ENCODE assay signal across 14 cellular contexts in genomic region chr5:11415751-11416150, GRCh38.
"Had no signal": no experiment of that assay in that cellular context is flagged by ENCODE, and none has a peak within 500 bp of the region (broad histone marks: within the 10 kb centered on the region; RNA-seq: fewer than 3 reads in every experiment).

No MANE protein-coding gene starts in this region.

- H3K27me3 ChIP-seq: gastroesophageal sphincter, upper lobe of right lung had no signal

- ATAC-seq: gastroesophageal sphincter; left colon; natural killer cell; stimulated activated naive CD8-positive, alpha-beta T cell treated with anti-CD3 and anti-CD28 coated beads, Interleukin-15, Interleukin-2, amounts not matched to agents 100 U/mL and 50 U/mL, for 24 hours; T-helper 17 cell; upper lobe of right lung had no signal

- H3K36me3 ChIP-seq: gastroesophageal sphincter, upper lobe of right lung had no signal

- H3K9me3 ChIP-seq: upper lobe of right lung had no signal

- H3K4me1 ChIP-seq: gastroesophageal sphincter, upper lobe of right lung had no signal

- H3K4me1 Mint-ChIP-seq: natural killer cell, T-helper 17 cell had no signal

- H3K27ac Mint-ChIP-seq: activated naive CD8-positive, alpha-beta T cell; natural killer cell; T-helper 17 cell had no signal

- H3K36me3 Mint-ChIP-seq: activated naive CD8-positive, alpha-beta T cell had no signal

- H3K4me3 Mint-ChIP-seq: activated naive CD8-positive, alpha-beta T cell; natural killer cell; T-helper 17 cell had no signal

- FAIRE-seq: colon had no signal

- DNase-seq: activated CD4-positive, alpha-beta T cell treated with anti-CD3 and anti-CD28 coated beads, Interleukin-2, amount 50 U/mL, for 1 hour; activated CD4-positive, CD25-positive, alpha-beta regulatory T cell; activated effector memory CD4-positive, alpha-beta T cell treated with Interleukin-2 at 50 U/mL for 16 hours; effector CD4-positive, alpha-beta T cell; left colon; natural killer cell; stimulated activated CD4-positive, alpha-beta T cell treated with anti-CD3 and anti-CD28 coated beads, Interleukin-4, amount 100 ng/mL, for 1 hour; stimulated activated CD8-positive, alpha-beta memory T cell treated with anti-CD3 and anti-CD28 coated beads, Interleukin-4, amount 100 ng/mL, for 48 hours; stimulated activated naive CD8-positive, alpha-beta T cell treated with anti-CD3 and anti-CD28 coated beads, Interleukin-15, Interleukin-2, amounts not matched to agents 100 U/mL and 50 U/mL, for 24 hours; T-helper 17 cell; upper lobe of right lung had no signal

- H3K4me3 ChIP-seq: gastroesophageal sphincter, upper lobe of right lung had no signal

- H3K27ac ChIP-seq: gastroesophageal sphincter, upper lobe of right lung had no signal
